Comparison of ENCODE assay signal across 8 cellular contexts in genomic region chr1:7616076-7616833, GRCh38.
DNase-seq lines count a peak whose midpoint lies in the region; ATAC-seq, FAIRE-seq and TF ChIP-seq lines count a peak whose summit lies in the region.

No MANE protein-coding gene starts in this region.

- no peaks in the 10 kb centered on the region for H3K36me3 Mint-ChIP-seq in Caco-2 (ENCODE audit: insufficient read depth, unreplicated experiment)

- no peaks in the 10 kb centered on the region for H3K79me2 ChIP-seq in HepG2 (ENCODE audit: insufficient read depth, low read length)

- peaks cover 23% of the 10 kb centered on the region for H3K27me3 Mint-ChIP-seq in Caco-2 (ENCODE audit: insufficient read depth, unreplicated experiment)

- H3K4me3 ChIP-seq in Caco-2 (ENCODE audit: low read depth, low read length) (no peak overlapping the region), HepG2 (replicated peaks in 1 of 3; ENCODE audit: insufficient read depth in 1 of 3, low read depth in 2 of 3, low read length in 3 of 3) (no peak overlapping the region)

- FAIRE-seq in HepG2 (lab: Jason Lieb, UNC) = no peak

- H3K27ac Mint-ChIP-seq in Caco-2 (ENCODE audit: unreplicated experiment) = no peak overlapping the region

- intact Hi-C loops in Caco-2 (cut with micrococcal nuclease; ENCODE audit: unreplicated experiment) = no loop called here
- intact Hi-C loops in HepG2 (cut with micrococcal nuclease; ENCODE audit: unreplicated experiment) = no loop called here

- TF ChIP-seq POLR2A in HepG2 (IDR thresholded peaks at IDR 0.05; ENCODE audit: insufficient read depth in 1 of 2, low read depth in 2 of 2, low read length in 2 of 2) = no peak

- CTCF ChIA-PET in Caco-2 (lab: Charles Lee) (no interaction called here), HepG2 (lab: Yijun Ruan, JAX; ENCODE audit: low intra/inter-chr PET ratio, low total read pairs) (no interaction called here)

- TF ChIP-seq RAD21 in HepG2 (CRISPR knock-in tag; IDR thresholded peaks at IDR 0.05) = no peak

- H3K36me3 ChIP-seq in Caco-2 (ENCODE audit: control insufficient read depth, insufficient read depth, low read length) (no peaks in the 10 kb centered on the region), HepG2 (replicated peaks in 1 of 2; ENCODE audit: control insufficient read depth in 1 of 2, insufficient read depth in 2 of 2, low read length in 2 of 2) (no peaks in the 10 kb centered on the region)

- no peak overlapping the region for H2AFZ ChIP-seq in HepG2 (ENCODE audit: low read length)

- no peak for TF ChIP-seq CTCF in Caco-2 (IDR thresholded peaks at IDR 0.05; ENCODE audit: insufficient read depth in 1 of 2, low read depth in 1 of 2, low read length in 1 of 2, severe bottlenecking in 1 of 2, unreplicated experiment in 1 of 2)
- no peak for TF ChIP-seq CTCF in HepG2 (CRISPR knock-in tag; IDR thresholded peaks at IDR 0.05)

- no peak overlapping the region for H3K4me3 Mint-ChIP-seq in Caco-2 (ENCODE audit: unreplicated experiment)

- peak; percentile 43 to 50 for DNase-seq in Caco-2
- peak; percentile 12 for DNase-seq in LoVo (ENCODE audit: low spot score)
- DNase-seq in astrocyte of the hippocampus (ENCODE audit: low read depth, low spot score) = peak; percentile 71
- peak; percentile 5 for DNase-seq in HepG2 (ENCODE audit: low spot score)
- no peak for DNase-seq in stimulated activated naive CD4-positive, alpha-beta T cell (lab: John Stamatoyannopoulos, UW)
- DNase-seq in NCI-H2107 (lab: John Stamatoyannopoulos, UW) = no peak

- H3K9me3 ChIP-seq in Caco-2 (no peaks in the 10 kb centered on the region), HepG2 (ENCODE audit: low read length) (no peaks in the 10 kb centered on the region)

- no peaks in the 10 kb centered on the region for H3K4me1 ChIP-seq in Caco-2
- no peaks in the 10 kb centered on the region for H3K4me1 ChIP-seq in HepG2 (ENCODE audit: insufficient read depth, low read length)

- 28% methylated on average over 14 of the region's 14 CpGs for WGBS in HepG2 (ENCODE audit: low lambda C conversion rate)

- ATAC-seq in HepG2 = 0 out of 3 replicates have a peak, but pooled peaks have one; percentile 36
- ATAC-seq in GM18873 (IDR thresholded peaks at IDR 0.05; ENCODE audit: low FRiP score, unreplicated experiment) = no peak
- ATAC-seq in HG03439 (IDR thresholded peaks at IDR 0.05; ENCODE audit: unreplicated experiment) = no peak

- H3K4me1 Mint-ChIP-seq in Caco-2 (ENCODE audit: low read depth, unreplicated experiment) = no peaks in the 10 kb centered on the region

- no peak overlapping the region for H3K9ac ChIP-seq in HepG2 (ENCODE audit: insufficient read depth, low read depth, low read length)

- no peaks in the 10 kb centered on the region for H3K9me3 Mint-ChIP-seq in Caco-2 (ENCODE audit: unreplicated experiment)

- H3K4me2 ChIP-seq in HepG2 (ENCODE audit: low read depth, low read length) = no peak overlapping the region

- in situ Hi-C loops in HepG2 (cut with HindIII; ENCODE audit: extremely low pct_ligation_motif_present, low pct_unique_long_range_greater_than_20kb) = no loop called here

- TF ChIP-seq EP300 in HepG2 (IDR thresholded peaks at IDR 0.05; ENCODE audit: low read depth in 2 of 2, low read length in 2 of 2) = no peak
- TF ChIP-seq EP300 in HepG2 (CRISPR knock-in tag; IDR thresholded peaks at IDR 0.05; ENCODE audit: borderline replicate concordance) = no peak

- H3K27ac ChIP-seq in HepG2 (ENCODE audit: extremely low read length, insufficient read depth, low read length) = no peak overlapping the region

- POLR2A ChIA-PET in Caco-2 (lab: Charles Lee) (no interaction called here), HepG2 (lab: Yijun Ruan, JAX) (no interaction called here)

- no peaks in the 10 kb centered on the region; the same call in 1 of the 2 replicates for H3K27me3 ChIP-seq in Caco-2 (replicated peaks; ENCODE audit: control insufficient read depth, insufficient read depth, low read length)
- peaks cover 1 to 2% of the 10 kb centered on the region in 2 experiments; a peak in 3 of 5 replicates for H3K27me3 ChIP-seq in HepG2 (ENCODE audit: control insufficient read depth in 1 of 2, insufficient read depth in 2 of 2, low read length in 2 of 2)

- 0 out of 2 replicates have a peak, but pooled peaks cover 7% of the 10 kb centered on the region for H4K20me1 ChIP-seq in HepG2 (ENCODE audit: insufficient read depth, low read length)

- BruUV-seq in Caco-2 (replicated peaks; lab: Mats Ljungman, UMichigan) = no TSS peak
- BruUV-seq in HepG2 (replicated peaks; lab: Mats Ljungman, UMichigan) = no TSS peak

TF ChIP-seq in HepG2, 621 proteins besides CTCF, POLR2A, EP300 and RAD21 (continues in another document):
- TF ChIP-seq ZNF253 (CRISPR knock-in tag; IDR thresholded peaks at IDR 0.05; ENCODE audit: borderline replicate concordance) (no peak), ZNF737 (CRISPR knock-in tag; IDR thresholded peaks at IDR 0.05; ENCODE audit: borderline replicate concordance) (no peak), NCOR1 (IDR thresholded peaks at IDR 0.05; ENCODE audit: borderline replicate concordance, low read length) (no peak), TCF12 (IDR thresholded peaks at IDR 0.05) (no peak), TCF12 (CRISPR knock-in tag; IDR thresholded peaks at IDR 0.05) (no peak), ZNF331 (CRISPR knock-in tag; IDR thresholded peaks at IDR 0.05) (0 out of 2 replicates have a peak, but pooled peaks have one; percentile 37), ZNF784 (CRISPR knock-in tag; IDR thresholded peaks at IDR 0.05; ENCODE audit: borderline replicate concordance) (no peak), PHF8 (CRISPR knock-in tag; IDR thresholded peaks at IDR 0.05) (no peak), MED8 (CRISPR knock-in tag; IDR thresholded peaks at IDR 0.05; ENCODE audit: insufficient replicate concordance) (no peak), ZBTB33 (CRISPR knock-in tag; IDR thresholded peaks at IDR 0.05) (no peak), ZBTB25 (CRISPR knock-in tag; IDR thresholded peaks at IDR 0.05) (no peak), ETS1 (CRISPR knock-in tag; IDR thresholded peaks at IDR 0.05) (no peak), ZNF224 (CRISPR knock-in tag; IDR thresholded peaks at IDR 0.05) (no peak), ZNF766 (CRISPR knock-in tag; IDR thresholded peaks at IDR 0.05; ENCODE audit: borderline replicate concordance) (no peak), ZNF598 (CRISPR knock-in tag; IDR thresholded peaks at IDR 0.05; ENCODE audit: borderline replicate concordance) (no peak), EZH2 (conservative IDR thresholded peaks at IDR 0.05; ENCODE audit: low read depth, low read length) (no peak)

Comparison
In these comparisons a context has a peak if more than half of its experiments do, and no peak if none do; other contexts are left out.
1. DNase-seq: peak in Caco-2 (2 of 2), LoVo (single experiment), astrocyte of the hippocampus (single experiment) and HepG2 (single experiment); none in stimulated activated naive CD4-positive, alpha-beta T cell (0 of 6) and NCI-H2107 (single experiment).